Comparison of ENCODE assay signal across 17 cellular contexts in the genomic region with DNA sequence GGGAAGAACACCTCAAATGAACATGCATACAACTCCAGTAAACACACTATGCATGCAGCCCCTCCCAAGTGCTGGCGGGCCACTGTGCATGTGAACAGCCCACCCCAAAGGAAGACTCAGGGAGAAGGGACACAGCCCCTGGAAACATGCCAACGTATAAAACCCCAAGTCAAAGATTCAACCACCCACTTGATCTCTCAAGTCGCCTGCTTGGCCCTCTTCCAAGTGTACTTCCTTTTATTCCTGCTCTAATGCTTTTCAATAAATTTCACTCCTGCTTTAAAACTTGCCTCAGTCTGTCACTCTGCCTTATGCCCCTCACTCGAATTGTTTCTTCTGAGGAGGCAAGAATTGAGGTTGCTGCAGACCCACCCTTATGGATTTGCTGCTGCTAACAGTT.
DNase-seq lines count a peak whose midpoint lies in the region; TF ChIP-seq lines count a peak whose summit lies in the region.
"Had no signal": no experiment of that assay in that cellular context is flagged by ENCODE, and none has a peak within 500 bp of the region (broad histone marks: within the 10 kb centered on the region; RNA-seq: fewer than 3 reads in every experiment).

No MANE protein-coding gene starts in this region.

- no peaks in the 10 kb centered on the region for H3K4me1 ChIP-seq in left ventricle myocardium inferior
- H3K4me1 ChIP-seq: psoas muscle had no signal

- H3K36me3 ChIP-seq in left ventricle myocardium inferior, result no peaks in the 10 kb centered on the region
- H3K36me3 ChIP-seq: spleen, thoracic aorta had no signal

- no peak overlapping the region for H3K27ac ChIP-seq in left ventricle myocardium inferior (replicated peaks)
- H3K27ac ChIP-seq: KMS-11, psoas muscle, spleen, thoracic aorta had no signal

- no peak for TF ChIP-seq CTCF in left ventricle myocardium inferior (IDR thresholded peaks at IDR 0.05; ENCODE audit: borderline replicate concordance)

- peak; percentile 97 for DNase-seq in DMS79 treated with DMSO at 0.1 percent for 48 hours (lab: John Stamatoyannopoulos, UW)
- peak; percentile 10 for DNase-seq in Jurkat, Clone E6-1 (ENCODE audit: low read depth, low spot score)
- DNase-seq in OCI-M1 (lab: John Stamatoyannopoulos, UW), result peak; percentile 43
- peak; percentile 6 for DNase-seq in glomerular visceral epithelial cell (ENCODE audit: extremely low spot score)
- no peak for DNase-seq in activated naive CD4-positive, alpha-beta T cell (lab: John Stamatoyannopoulos, UW)
- no peak for DNase-seq in epidermal melanocyte (ENCODE audit: insufficient read length, low spot score)
- DNase-seq in left ventricle myocardium inferior, result no peak
- DNase-seq: activated CD4-positive, alpha-beta T cell treated with anti-CD3 and anti-CD28 coated beads for 4 hours; activated naive CD4-positive, alpha-beta T cell treated with anti-CD3 and anti-CD28 coated beads, Interleukin-2, amount 10 ng/mL, durations not matched to agents 7 days and 5 days; C1 segment of cervical spinal cord; glutamatergic neuron; NCI-H1694 treated with DMSO at 0.1 percent for 48 hours; psoas muscle; SIG-M5; spleen had no signal

- intact Hi-C loops in left ventricle myocardium inferior (cut with micrococcal nuclease), result no loop called here

- peaks cover 55% of the 10 kb centered on the region for H3K27me3 ChIP-seq in left ventricle myocardium inferior (ENCODE audit: low read depth)

- no peak overlapping the region for H3K4me3 ChIP-seq in Jurkat, Clone E6-1 (ENCODE audit: low read length)
- no peak overlapping the region for H3K4me3 ChIP-seq in left ventricle myocardium inferior
- H3K4me3 ChIP-seq: psoas muscle, spleen, thoracic aorta had no signal

- H3K9me3 ChIP-seq in left ventricle myocardium inferior (replicated peaks), result no peaks in the 10 kb centered on the region
- H3K9me3 ChIP-seq: psoas muscle, spleen, thoracic aorta had no signal

Comparison
In these comparisons a context has a peak if more than half of its experiments do, and no peak if none do; other contexts are left out.
1. DNase-seq: peak in DMS79 treated with DMSO at 0.1 percent for 48 hours (single experiment), Jurkat, Clone E6-1 (single experiment), OCI-M1 (single experiment) and glomerular visceral epithelial cell (single experiment); none in activated naive CD4-positive, alpha-beta T cell (0 of 4), epidermal melanocyte (single experiment) and left ventricle myocardium inferior (single experiment).